ENCODE assay signal across 1 cellular context in the genomic region with DNA sequence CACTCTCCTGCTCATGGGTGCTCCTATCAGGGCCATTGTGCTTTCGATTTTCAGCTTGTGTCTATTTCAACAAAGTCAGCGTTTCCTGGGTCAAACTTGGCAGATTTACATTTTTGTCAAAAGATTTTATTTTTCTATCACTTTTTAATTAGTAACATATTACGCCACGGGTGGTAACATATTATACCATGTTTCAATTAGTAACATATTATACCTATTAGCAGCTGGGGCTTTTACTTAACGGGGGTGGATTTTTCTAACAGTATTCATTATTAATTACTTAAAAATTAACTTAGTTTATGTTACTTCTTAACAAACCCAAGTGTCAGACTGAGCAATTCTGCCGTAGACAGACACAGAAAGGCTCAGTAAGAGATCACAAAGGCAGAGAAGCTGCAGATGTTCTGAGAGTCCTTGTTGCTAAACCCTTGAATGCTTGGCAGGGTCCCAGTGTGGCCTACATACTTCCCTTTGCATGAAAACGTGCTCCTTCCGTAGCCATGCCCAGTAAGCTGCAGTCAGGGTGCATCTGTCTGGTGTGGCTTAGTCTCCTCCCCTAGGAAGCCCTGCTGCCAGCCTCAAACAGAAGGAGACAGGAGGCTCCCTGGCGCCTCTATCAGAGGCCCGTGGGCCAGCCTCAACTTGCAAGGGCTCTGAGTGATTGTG.
TF ChIP-seq lines count a peak whose summit lies in the region.

No MANE protein-coding gene starts in this region.

TF ChIP-seq in HepG2, 621 proteins besides CTCF, POLR2A, EP300 and RAD21:
- TF ChIP-seq ZNF329 (CRISPR knock-in tag; IDR thresholded peaks at IDR 0.05; ENCODE audit: low read depth), result no peak
- TF ChIP-seq MAFK (conservative IDR thresholded peaks at IDR 0.05 in 1 of 2, IDR thresholded peaks at IDR 0.05 in 1 of 2; ENCODE audit: low read length in 2 of 2), result peak in 1 of 2 experiments; percentile 5; a peak in 1 of 4 replicates
- no peak for TF ChIP-seq DR1 (CRISPR knock-in tag; IDR thresholded peaks at IDR 0.05)
TF ChIP-seq in HepG2: peak in this region for 1.
